8 cellular contexts compared by ENCODE assay signal in the genomic region with DNA sequence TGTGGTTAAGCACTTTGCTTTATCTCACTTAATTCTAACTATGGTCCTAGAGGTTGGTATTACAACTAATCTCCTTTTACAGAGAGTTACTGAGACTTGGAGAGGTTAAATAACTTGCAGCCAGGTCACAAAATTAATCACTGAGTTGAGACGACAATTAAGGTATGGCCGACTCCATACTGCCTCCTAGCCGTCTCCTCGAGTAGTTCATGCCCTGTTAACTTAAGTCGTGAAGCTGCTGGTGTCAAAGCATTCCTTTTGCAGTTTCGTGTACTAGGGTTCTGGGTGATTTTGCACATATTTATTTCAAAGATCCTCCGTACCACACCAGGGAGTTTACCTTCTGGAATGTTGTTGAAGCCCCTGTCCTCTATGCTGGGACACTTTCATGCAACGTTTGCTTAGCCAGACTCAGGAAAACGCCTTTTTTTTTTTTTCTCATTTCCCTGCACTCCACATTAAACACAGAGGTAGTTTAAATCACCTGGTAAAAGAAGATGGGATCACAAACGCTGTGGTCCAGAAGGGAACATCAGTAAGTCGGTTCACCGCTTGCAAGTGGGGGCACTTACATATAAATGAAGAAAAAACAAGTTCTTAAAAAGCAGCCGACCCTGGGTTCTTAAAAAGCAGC. TPM values are rescaled to one million over a fixed set of nuclear protein-coding genes. Genes with fewer than 3 reads are reported as not detected.
A peak's percentile ranks its signal among the peaks of the same experiment; 100 is the strongest.
DNase-seq lines count a peak whose midpoint lies in the region; ATAC-seq and TF ChIP-seq lines count a peak whose summit lies in the region.

No MANE protein-coding gene starts in this region.

- peaks cover 0 to 3% (median 0%) of the 10 kb centered on the region in 8 donors for H3K9me3 Mint-ChIP-seq in CD4-positive, alpha-beta memory T cell
- no peaks in the 10 kb centered on the region for H3K9me3 Mint-ChIP-seq in naive B cell

- no peaks in the 10 kb centered on the region for H3K27me3 Mint-ChIP-seq in CD4-positive, alpha-beta memory T cell
- no peaks in the 10 kb centered on the region for H3K27me3 Mint-ChIP-seq in naive B cell

- H3K27ac Mint-ChIP-seq in CD4-positive, alpha-beta memory T cell = peak overlapping the region; percentile 91 to 98 (median 94)
- peak overlapping the region; percentile 78 to 98 (median 88) for H3K27ac Mint-ChIP-seq in naive B cell

- TF ChIP-seq CTCF in OCI-LY3 (IDR thresholded peaks at IDR 0.05; ENCODE audit: low read depth, low read length) = peak; percentile 91

- H3K36me3 Mint-ChIP-seq in CD4-positive, alpha-beta memory T cell = peaks cover 0 to 17% of the 10 kb centered on the region in 2 donors
- peaks cover 0 to 8% of the 10 kb centered on the region in 2 donors for H3K36me3 Mint-ChIP-seq in naive B cell

- peak; percentile 18 for ATAC-seq in GM19452 (IDR thresholded peaks at IDR 0.05; ENCODE audit: unreplicated experiment)
- ATAC-seq in naive B cell (ENCODE audit: low read depth in 2 of 2) = peak; percentile 31 to 34

- no peaks in the 10 kb centered on the region for H4K20me1 ChIP-seq in OCI-LY3 (ENCODE audit: insufficient read depth, low read length)

- H3K9me3 ChIP-seq in CD4-positive, alpha-beta memory T cell (ENCODE audit: control insufficient read depth in 1 of 2, low read length in 2 of 2) = no peaks in the 10 kb centered on the region
- no peaks in the 10 kb centered on the region for H3K9me3 ChIP-seq in OCI-LY3 (ENCODE audit: insufficient read depth, low read length)
- H3K9me3 ChIP-seq in esophagus (ENCODE audit: control insufficient read depth in 2 of 2, insufficient read depth in 1 of 2, low read depth in 1 of 2, low read length in 1 of 2) = no peaks in the 10 kb centered on the region
- no peaks in the 10 kb centered on the region for H3K9me3 ChIP-seq in stomach smooth muscle (ENCODE audit: control insufficient read depth in 2 of 2, low read length in 2 of 2)

- H3K4me1 Mint-ChIP-seq in CD4-positive, alpha-beta memory T cell = peaks cover 19 to 47% (median 31%) of the 10 kb centered on the region in 4 donors
- H3K4me1 Mint-ChIP-seq in naive B cell = peaks cover 27 to 32% (median 31%) of the 10 kb centered on the region in 3 donors

- POLR2A ChIA-PET in CD4-positive, alpha-beta memory T cell (lab: Charles Lee; ENCODE audit: partially characterized antibody) = interaction anchor here (0.6 to 5.8 kb wide), 12 partner anchors 13 to 767 kb away, joined by 3 to 120 read pairs (median 4); no protein-coding TSS in a partner anchor

- peak overlapping the region; percentile 26 to 83 for H3K4me3 ChIP-seq in CD4-positive, alpha-beta memory T cell (ENCODE audit: low read length in 2 of 2)
- H3K4me3 ChIP-seq in OCI-LY3 (ENCODE audit: low read length) (peak overlapping the region; percentile 86), esophagus (ENCODE audit: low read depth in 1 of 2, low read length in 2 of 2) (peak overlapping the region; percentile 82 to 90), stomach smooth muscle (ENCODE audit: low read length in 2 of 2) (peak overlapping the region; percentile 73 to 89)

- peaks cover 32% of the 10 kb centered on the region for H3K4me1 ChIP-seq in CD4-positive, alpha-beta memory T cell (ENCODE audit: insufficient read depth, low read length)
- H3K4me1 ChIP-seq in OCI-LY3 (ENCODE audit: low read length) = peaks cover 15% of the 10 kb centered on the region
- no peaks in the 10 kb centered on the region for H3K4me1 ChIP-seq in esophagus (ENCODE audit: control insufficient read depth in 2 of 2, insufficient read depth in 2 of 2, low read length in 1 of 2)
- peaks cover 12% of the 10 kb centered on the region for H3K4me1 ChIP-seq in stomach smooth muscle (ENCODE audit: control insufficient read depth, insufficient read depth, low read length)

- intact Hi-C loops in CD4-positive, alpha-beta memory T cell (cut with micrococcal nuclease) = loop anchor here (1.0 to 5.0 kb wide), 10 partner anchors 32 to 481 kb away; partner anchors contain the start of gene PTPRC

- H3K36me3 ChIP-seq in CD4-positive, alpha-beta memory T cell (ENCODE audit: insufficient read depth, low read length) = no peaks in the 10 kb centered on the region
- H3K36me3 ChIP-seq in OCI-LY3 (replicated peaks; ENCODE audit: low read depth, low read length) (no peaks in the 10 kb centered on the region), esophagus (ENCODE audit: control insufficient read depth in 2 of 2, insufficient read depth in 2 of 2, low read length in 1 of 2) (no peaks in the 10 kb centered on the region), stomach smooth muscle (ENCODE audit: control insufficient read depth in 2 of 2, insufficient read depth in 2 of 2, low read length in 2 of 2) (no peaks in the 10 kb centered on the region)

- 0 to 1% methylated on average over 13 of the region's 13 CpGs for WGBS in esophagus, 2 donors

- H3K9ac ChIP-seq in OCI-LY3 (ENCODE audit: low read length) (peak overlapping the region; percentile 83), stomach smooth muscle (ENCODE audit: low read length in 2 of 2) (peak overlapping the region; percentile 81 to 92)

- H3K27me3 ChIP-seq in CD4-positive, alpha-beta memory T cell (ENCODE audit: insufficient read depth, low read length) = no peaks in the 10 kb centered on the region
- H3K27me3 ChIP-seq in OCI-LY3 (ENCODE audit: low read depth, low read length) (no peaks in the 10 kb centered on the region), esophagus (ENCODE audit: control insufficient read depth in 1 of 2, insufficient read depth in 2 of 2, low read length in 2 of 2) (no peaks in the 10 kb centered on the region), stomach smooth muscle (ENCODE audit: control insufficient read depth in 1 of 2, insufficient read depth in 2 of 2, low read length in 2 of 2) (no peaks in the 10 kb centered on the region)

- CTCF ChIA-PET in CD4-positive, alpha-beta memory T cell (lab: Charles Lee; ENCODE audit: partially characterized antibody) = interaction anchor here (0.8 to 4.4 kb wide), 16 partner anchors 9 to 533 kb away, joined by 3 to 35 read pairs (median 4); no protein-coding TSS in a partner anchor

- peak overlapping the region; percentile 92 for H3K4me2 ChIP-seq in OCI-LY3 (ENCODE audit: low read length)

- H3K4me3 Mint-ChIP-seq in CD4-positive, alpha-beta memory T cell = peak overlapping the region; percentile 91 to 100 (median 93)
- peak overlapping the region; percentile 89 to 100 (median 96) for H3K4me3 Mint-ChIP-seq in naive B cell

- H3K79me2 ChIP-seq in OCI-LY3 (ENCODE audit: low read length) = peaks cover 34% of the 10 kb centered on the region

- peak overlapping the region; percentile 94 for H2AFZ ChIP-seq in OCI-LY3 (ENCODE audit: low read depth, low read length)

- peak overlapping the region; percentile 95 for H3K27ac ChIP-seq in CD4-positive, alpha-beta memory T cell (ENCODE audit: low read depth, low read length)
- H3K27ac ChIP-seq in OCI-LY3 (ENCODE audit: low read length) (peak overlapping the region; percentile 69), esophagus (ENCODE audit: low read depth in 2 of 2, low read length in 1 of 2) (peak overlapping the region; percentile 99), stomach smooth muscle (ENCODE audit: low read length) (peak overlapping the region; percentile 85)

- peak; percentile 69 to 77 (median 75) for DNase-seq in CD4-positive, alpha-beta memory T cell
- peak; percentile 94 for DNase-seq in HT-29 (ENCODE audit: low spot score)
- DNase-seq in activated T-cell treated with anti-CD3 and anti-CD28 coated beads for 4 hours = peak; percentile 59
- DNase-seq in naive B cell = peak; percentile 65

RNA-seq across cellular contexts. Expression of gene NEK7, which starts 0.6 kb away (rescaled TPM):
- 10 to 100 TPM; 56.9 to 63.8 TPM for total RNA-seq in CD4-positive, alpha-beta memory T cell
- 10 to 100 TPM; 53.5 to 57.6 TPM for polyA plus RNA-seq in CD4-positive, alpha-beta memory T cell
- 13.7 and 14.2 TPM in 2 replicates for total RNA-seq in HT-29 (2014; rRNA removed; shearing (Covaris generic))
- polyA plus RNA-seq in esophagus (10 to 100 TPM in 1 of 2 donors, 1 to 10 TPM in 1; 9.7 to 13.2 TPM), naive B cell (ENCODE audit: low read depth in 6 of 6) (10 to 100 TPM; 26.4 to 41.2 (median 34.2) TPM)

Comparison
In these comparisons a context has a peak if more than half of its experiments do, and no peak if none do; other contexts are left out.
1. Peak in every context shown above with its lines: DNase-seq, ATAC-seq, H3K4me3 ChIP-seq and H3K27ac ChIP-seq.